ENCODE assay signal across 10 cellular contexts in genomic region chr1:243956448-243956847, GRCh38.
"Had no signal": no experiment of that assay in that cellular context is flagged by ENCODE, and none has a peak within 500 bp of the region (broad histone marks: within the 10 kb centered on the region; RNA-seq: fewer than 3 reads in every experiment).

No MANE protein-coding gene starts in this region.

- DNase-seq: activated naive CD4-positive, alpha-beta T cell treated with Interleukin-2 at 50 U/mL for 16 hours; aorta; left cardiac atrium; lower lobe of right lung; midbrain; sigmoid colon; stimulated activated CD4-positive, alpha-beta T cell treated with anti-CD3 and anti-CD28 coated beads, Interleukin-1b, Interleukin-23, amount 100 ng/mL, for 48 hours had no signal

- H3K27me3 ChIP-seq: neural progenitor cell had no signal

- H3K4me3 Mint-ChIP-seq: activated T-helper 17 cell treated with anti-CD3 and anti-CD28 coated beads, Interleukin-2, amount 50 U/mL, for 72 hours; neural progenitor cell had no signal

- H3K36me3 ChIP-seq: lower lobe of right lung, neural progenitor cell, sigmoid colon, thoracic aorta had no signal

- H3K4me1 Mint-ChIP-seq: activated T-helper 17 cell treated with anti-CD3 and anti-CD28 coated beads, Interleukin-2, amount 50 U/mL, for 72 hours; neural progenitor cell had no signal

- H3K4me2 ChIP-seq: neural progenitor cell had no signal

- H3K4me3 ChIP-seq: lower lobe of right lung, neural progenitor cell, sigmoid colon, thoracic aorta had no signal

- H3K27ac ChIP-seq: lower lobe of right lung, neural progenitor cell, sigmoid colon, thoracic aorta had no signal

- H3K36me3 Mint-ChIP-seq: neural progenitor cell had no signal

- H3K9ac ChIP-seq: neural progenitor cell had no signal

- H2AFZ ChIP-seq: neural progenitor cell had no signal

- H3K9me3 ChIP-seq: lower lobe of right lung, sigmoid colon, thoracic aorta had no signal

- ATAC-seq: activated T-helper 17 cell treated with anti-CD3 and anti-CD28 coated beads, Interleukin-2, amount 50 U/mL, for 72 hours; left cardiac atrium; lower lobe of right lung had no signal

- H3K27ac Mint-ChIP-seq: activated T-helper 17 cell treated with anti-CD3 and anti-CD28 coated beads, Interleukin-2, amount 50 U/mL, for 72 hours; neural progenitor cell had no signal

- H3K4me1 ChIP-seq: lower lobe of right lung, neural progenitor cell, sigmoid colon had no signal

- H3K9me3 Mint-ChIP-seq: activated T-helper 17 cell treated with anti-CD3 and anti-CD28 coated beads, Interleukin-2, amount 50 U/mL, for 72 hours; neural progenitor cell had no signal
